ENCODE assay signal across 23 cellular contexts in genomic region chr10:121235692-121236091, GRCh38.
"Had no signal": no experiment of that assay in that cellular context is flagged by ENCODE, and none has a peak within 500 bp of the region (broad histone marks: within the 10 kb centered on the region; RNA-seq: fewer than 3 reads in every experiment).

No MANE protein-coding gene starts in this region.

- H3K27ac ChIP-seq: HL-60, KMS-11, SJCRH30 had no signal

- ATAC-seq: K562, Panc1, PC-3, Right ventricle myocardium inferior, SK-N-SH treated with all-trans-retinoic acid at 6 μM for 48 hours had no signal

- H3K36me3 ChIP-seq: SJCRH30 had no signal

- H3K4me3 ChIP-seq: K562, SJCRH30 had no signal

- H3K4me2 ChIP-seq: KMS-11 had no signal

- H3K27me3 ChIP-seq: SJCRH30 had no signal

- DNase-seq: Kasumi-1, MM.1S, NCI-H1092 treated with DMSO at 0.1 percent for 48 hours, NCI-H1436, NCI-H187, NCI-H2029, NCI-H2081 treated with DMSO at 0.1 percent for 48 hours, NCI-H2171, NCI-H226, NCI-H446, NCI-H510A, NCI-H524 treated with DMSO at 0.1 percent for 48 hours, NCI-H69, NCI-H774, PC-3, SHP77 treated with DMSO at 0.1 percent for 48 hours, SJCRH30 had no signal

- H3K9ac ChIP-seq: KMS-11 had no signal
